Comparison of ENCODE assay signal across 10 cellular contexts in genomic region chr4:61202100-61202637, GRCh38. TPM values are rescaled to one million over a fixed set of nuclear protein-coding genes. Genes with fewer than 3 reads are reported as not detected.
DNase-seq lines count a peak whose midpoint lies in the region; ATAC-seq and TF ChIP-seq lines count a peak whose summit lies in the region.
"Had no signal": no experiment of that assay in that cellular context is flagged by ENCODE, and none has a peak within 500 bp of the region (broad histone marks: within the 10 kb centered on the region; RNA-seq: fewer than 3 reads in every experiment).

No MANE protein-coding gene starts in this region.

- peaks cover 52% of the 10 kb centered on the region for H3K27me3 Mint-ChIP-seq in stimulated activated memory B cell treated with anti-CD40 and anti-IgM and Interleukin-4, amounts not matched to agents 10 μg/mL and 1 μg/mL and 100 μg/mL, for 72 hours

- DNase-seq in SK-N-SH (peak; percentile 60), dorsolateral prefrontal cortex (peak in 8 of 10 donors; percentile 23 to 68 (median 46)), mesenteric fat pad (ENCODE audit: low spot score) (peak; percentile 84), mucosa of gallbladder (ENCODE audit: low spot score) (no peak), HPDE6-E6E7 (ENCODE audit: extremely low spot score) (no peak)

- no peak overlapping the region for H3K4me3 Mint-ChIP-seq in stimulated activated memory B cell treated with anti-CD40 and anti-IgM and Interleukin-4, amounts not matched to agents 10 μg/mL and 1 μg/mL and 100 μg/mL, for 72 hours
- H3K4me3 Mint-ChIP-seq: T-helper 1 cell treated with Interleukin-12 subunit alpha and Interleukin-12 subunit beta and Interleukin-4 antibody, amounts not matched to agents 30 μg/mL and 1 μg/mL, for 36 hours had no signal

- intact Hi-C loops in dorsolateral prefrontal cortex (cut with DNase I): loop anchor here (10.0 kb wide), 2 partner anchors 63 to 73 kb away; no protein-coding TSS in a partner anchor

- no peaks in the 10 kb centered on the region for H3K9me2 ChIP-seq in SK-N-SH

- H4K20me1 ChIP-seq in SK-N-SH (ENCODE audit: insufficient read depth): no peaks in the 10 kb centered on the region

- no peaks in the 10 kb centered on the region for H3K9me3 ChIP-seq in SK-N-SH

- POLR2A ChIA-PET in SK-N-SH (lab: Yijun Ruan, JAX): no interaction called here

- TF ChIP-seq CTCF in SK-N-SH (IDR thresholded peaks at IDR 0.05) (no peak), dorsolateral prefrontal cortex (IDR thresholded peaks at IDR 0.05 in 54 of 56, conservative IDR thresholded peaks at IDR 0.05 in 2 of 56; ENCODE audit: low read depth in 1 of 56, partially characterized antibody in 56 of 56) (peak in 16 of 56 donors; percentile 2 to 42 (median 14))

- no peak overlapping the region for H3K27ac Mint-ChIP-seq in stimulated activated memory B cell treated with anti-CD40 and anti-IgM and Interleukin-4, amounts not matched to agents 10 μg/mL and 1 μg/mL and 100 μg/mL, for 72 hours
- H3K27ac Mint-ChIP-seq: T-helper 1 cell treated with Interleukin-12 subunit alpha and Interleukin-12 subunit beta and Interleukin-4 antibody, amounts not matched to agents 30 μg/mL and 1 μg/mL, for 36 hours had no signal

- TF ChIP-seq RAD21 in SK-N-SH (IDR thresholded peaks at IDR 0.05; ENCODE audit: low read length): no peak

- no peak for TF ChIP-seq EP300 in SK-N-SH (IDR thresholded peaks at IDR 0.05; ENCODE audit: borderline replicate concordance in 1 of 2, low read depth in 1 of 2, low read length in 1 of 2)

- H2AFZ ChIP-seq in SK-N-SH (ENCODE audit: low read depth): no peak overlapping the region

- no peak overlapping the region for H3K9ac ChIP-seq in SK-N-SH

- H3F3A ChIP-seq in SK-N-SH (replicated peaks; ENCODE audit: insufficient read depth): no peaks in the 10 kb centered on the region

- H3K4me1 Mint-ChIP-seq in stimulated activated memory B cell treated with anti-CD40 and anti-IgM and Interleukin-4, amounts not matched to agents 10 μg/mL and 1 μg/mL and 100 μg/mL, for 72 hours: no peaks in the 10 kb centered on the region

- H3K4me1 ChIP-seq in SK-N-SH (ENCODE audit: control insufficient read depth in 1 of 2, insufficient read depth in 2 of 2, low read depth in 1 of 2, low read length in 1 of 2) (peaks cover 0 to 16% of the 10 kb centered on the region in 2 experiments; a peak in 2 of 4 replicates), urinary bladder (ENCODE audit: insufficient read depth) (peaks cover 1% of the 10 kb centered on the region)

- 0% methylated on average over 19 of the region's 40 CpGs for whole genome bisulfite sequencing in SK-N-SH (ENCODE audit: low lambda C conversion rate)
- WGBS in urinary bladder: under 1% methylated on average over 40 of the region's 40 CpGs

- H3K27ac ChIP-seq in SK-N-SH (ENCODE audit: low read depth in 2 of 2, low read length in 1 of 2) (no peak overlapping the region), dorsolateral prefrontal cortex (peak overlapping the region in 58 of 59 donors; percentile 65 to 96 (median 91)), urinary bladder (ENCODE audit: low read depth) (no peak overlapping the region)
- H3K27ac ChIP-seq: C4-2B had no signal

- H3K27me3 ChIP-seq in SK-N-SH (ENCODE audit: insufficient read depth) (peaks cover 40% of the 10 kb centered on the region), dorsolateral prefrontal cortex (peaks cover 0 to 7% (median 0%) of the 10 kb centered on the region in 45 donors)

- no peaks in the 10 kb centered on the region for H3K79me2 ChIP-seq in SK-N-SH (ENCODE audit: insufficient read depth)

- CTCF ChIA-PET in SK-N-SH (lab: Yijun Ruan, JAX): interaction anchor here (1.6 kb wide), 1 partner anchor 15 kb away, joined by 5 read pairs; no protein-coding TSS in a partner anchor

- H3K36me3 Mint-ChIP-seq in stimulated activated memory B cell treated with anti-CD40 and anti-IgM and Interleukin-4, amounts not matched to agents 10 μg/mL and 1 μg/mL and 100 μg/mL, for 72 hours: no peaks in the 10 kb centered on the region

- H3K36me3 ChIP-seq in SK-N-SH (replicated peaks in 1 of 2; ENCODE audit: control insufficient read depth in 1 of 2, insufficient read depth in 2 of 2, low read length in 1 of 2) (no peaks in the 10 kb centered on the region), urinary bladder (ENCODE audit: insufficient read depth) (no peaks in the 10 kb centered on the region)

- no peak overlapping the region for H3K4me2 ChIP-seq in SK-N-SH

- no peaks in the 10 kb centered on the region for H3K9me3 Mint-ChIP-seq in stimulated activated memory B cell treated with anti-CD40 and anti-IgM and Interleukin-4, amounts not matched to agents 10 μg/mL and 1 μg/mL and 100 μg/mL, for 72 hours
- H3K9me3 Mint-ChIP-seq: T-helper 1 cell treated with Interleukin-12 subunit alpha and Interleukin-12 subunit beta and Interleukin-4 antibody, amounts not matched to agents 30 μg/mL and 1 μg/mL, for 36 hours had no signal

- ATAC-seq in SK-N-SH treated with all-trans-retinoic acid at 6 μM for 48 hours: no peak; the same call in 1 of the 3 replicates
- ATAC-seq in stimulated activated memory B cell treated with anti-CD40 and anti-IgM and Interleukin-4, amounts not matched to agents 10 μg/mL and 1 μg/mL and 100 μg/mL, for 72 hours: no peak

- peak overlapping the region in 1 of 2 experiments; percentile 51; a peak in 1 of 4 replicates for H3K4me3 ChIP-seq in SK-N-SH (ENCODE audit: low read depth in 2 of 2, low read length in 1 of 2)
- H3K4me3 ChIP-seq in dorsolateral prefrontal cortex: peak overlapping the region; percentile 51 to 91 (median 80)
- peak overlapping the region; percentile 65 for H3K4me3 ChIP-seq in urinary bladder (ENCODE audit: low read depth, low read length)

TF ChIP-seq in SK-N-SH, 30 proteins besides CTCF, POLR2A, EP300 and RAD21:
- TF ChIP-seq RXRA (IDR thresholded peaks at IDR 0.05; ENCODE audit: borderline replicate concordance, low read depth): no peak
- no peak for TF ChIP-seq TCF12 (IDR thresholded peaks at IDR 0.05)
- TF ChIP-seq JUND (IDR thresholded peaks at IDR 0.05): no peak
- TF ChIP-seq FOXJ3 (CRISPR knock-in tag; IDR thresholded peaks at IDR 0.05): no peak
- no peak for TF ChIP-seq TEAD4 (IDR thresholded peaks at IDR 0.05; ENCODE audit: borderline replicate concordance, insufficient read depth)
- no peak for TF ChIP-seq USF1 (IDR thresholded peaks at IDR 0.05; ENCODE audit: borderline replicate concordance, low read depth)
- no peak for TF ChIP-seq FOXM1 (IDR thresholded peaks at IDR 0.05; ENCODE audit: low read depth)
- no peak for TF ChIP-seq GATA2 (CRISPR knock-in tag; IDR thresholded peaks at IDR 0.05)
- TF ChIP-seq EZH2phosphoT487 (IDR thresholded peaks at IDR 0.05; ENCODE audit: borderline replicate concordance, low read depth): no peak
TF ChIP-seq in SK-N-SH: peak in this region for 0.

TF ChIP-seq in SK-N-SH treated with all-trans-retinoic acid at 6 μM for 48 hours, 23 proteins besides CTCF, POLR2A, EP300 and RAD21 (continues in another document):
- TF ChIP-seq ARNTL (CRISPR knock-in tag; IDR thresholded peaks at IDR 0.05; ENCODE audit: borderline replicate concordance, low read depth) (no peak), BACH2 (CRISPR knock-in tag; IDR thresholded peaks at IDR 0.05; ENCODE audit: borderline replicate concordance) (no peak), CSDC2 (CRISPR knock-in tag; IDR thresholded peaks at IDR 0.05) (no peak), ZNF70 (CRISPR knock-in tag; IDR thresholded peaks at IDR 0.05) (no peak), ZFP3 (CRISPR knock-in tag; IDR thresholded peaks at IDR 0.05) (no peak), RARB (CRISPR knock-in tag; IDR thresholded peaks at IDR 0.05) (no peak), ZNF565 (CRISPR knock-in tag; conservative IDR thresholded peaks at IDR 0.05; ENCODE audit: low read depth) (no peak), TCF4 (CRISPR knock-in tag; IDR thresholded peaks at IDR 0.05; ENCODE audit: borderline replicate concordance) (no peak)
- TF ChIP-seq, protein P1, sequence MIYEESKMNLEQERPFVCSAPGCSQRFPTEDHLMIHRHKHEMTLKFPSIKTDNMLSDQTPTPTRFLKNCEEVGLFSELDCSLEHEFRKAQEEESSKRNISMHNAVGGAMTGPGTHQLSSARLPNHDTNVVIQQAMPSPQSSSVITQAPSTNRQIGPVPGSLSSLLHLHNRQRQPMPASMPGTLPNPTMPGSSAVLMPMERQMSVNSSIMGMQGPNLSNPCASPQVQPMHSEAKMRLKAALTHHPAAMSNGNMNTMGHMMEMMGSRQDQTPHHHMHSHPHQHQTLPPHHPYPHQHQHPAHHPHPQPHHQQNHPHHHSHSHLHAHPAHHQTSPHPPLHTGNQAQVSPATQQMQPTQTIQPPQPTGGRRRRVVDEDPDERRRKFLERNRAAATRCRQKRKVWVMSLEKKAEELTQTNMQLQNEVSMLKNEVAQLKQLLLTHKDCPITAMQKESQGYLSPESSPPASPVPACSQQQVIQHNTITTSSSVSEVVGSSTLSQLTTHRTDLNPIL (CRISPR knock-in tag; IDR thresholded peaks at IDR 0.05; ENCODE audit: low read depth): no peak
- TF ChIP-seq, protein P2, sequence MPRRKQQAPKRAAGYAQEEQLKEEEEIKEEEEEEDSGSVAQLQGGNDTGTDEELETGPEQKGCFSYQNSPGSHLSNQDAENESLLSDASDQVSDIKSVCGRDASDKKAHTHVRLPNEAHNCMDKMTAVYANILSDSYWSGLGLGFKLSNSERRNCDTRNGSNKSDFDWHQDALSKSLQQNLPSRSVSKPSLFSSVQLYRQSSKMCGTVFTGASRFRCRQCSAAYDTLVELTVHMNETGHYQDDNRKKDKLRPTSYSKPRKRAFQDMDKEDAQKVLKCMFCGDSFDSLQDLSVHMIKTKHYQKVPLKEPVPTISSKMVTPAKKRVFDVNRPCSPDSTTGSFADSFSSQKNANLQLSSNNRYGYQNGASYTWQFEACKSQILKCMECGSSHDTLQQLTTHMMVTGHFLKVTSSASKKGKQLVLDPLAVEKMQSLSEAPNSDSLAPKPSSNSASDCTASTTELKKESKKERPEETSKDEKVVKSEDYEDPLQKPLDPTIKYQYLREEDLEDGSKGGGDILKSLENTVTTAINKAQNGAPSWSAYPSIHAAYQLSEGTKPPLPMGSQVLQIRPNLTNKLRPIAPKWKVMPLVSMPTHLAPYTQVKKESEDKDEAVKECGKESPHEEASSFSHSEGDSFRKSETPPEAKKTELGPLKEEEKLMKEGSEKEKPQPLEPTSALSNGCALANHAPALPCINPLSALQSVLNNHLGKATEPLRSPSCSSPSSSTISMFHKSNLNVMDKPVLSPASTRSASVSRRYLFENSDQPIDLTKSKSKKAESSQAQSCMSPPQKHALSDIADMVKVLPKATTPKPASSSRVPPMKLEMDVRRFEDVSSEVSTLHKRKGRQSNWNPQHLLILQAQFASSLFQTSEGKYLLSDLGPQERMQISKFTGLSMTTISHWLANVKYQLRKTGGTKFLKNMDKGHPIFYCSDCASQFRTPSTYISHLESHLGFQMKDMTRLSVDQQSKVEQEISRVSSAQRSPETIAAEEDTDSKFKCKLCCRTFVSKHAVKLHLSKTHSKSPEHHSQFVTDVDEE (CRISPR knock-in tag; IDR thresholded peaks at IDR 0.05): no peak

RNA-seq across cellular contexts. Expression of gene ADGRL3, which starts 2.0 kb away (rescaled TPM):
- polyA plus RNA-seq in SK-N-SH (2012; rRNA removed): 0.02 and 0.03 TPM in 2 replicates
- 0.03 TPM in 2 replicates for polyA plus RNA-seq in SK-N-SH (2012; cell fraction: cytosol; rRNA removed)
- polyA plus RNA-seq in SK-N-SH (2012; cell fraction: nucleus; rRNA removed): 0.01 TPM in 1 of 2 replicates, not detected in the other
- total RNA-seq in dorsolateral prefrontal cortex: 100 to 1,000 TPM in 96 of 120 experiments, 10 to 100 TPM in 24; 52.6 to 148 (median 110) TPM
- 5.9 TPM for total RNA-seq in mesenteric fat pad
- total RNA-seq in urinary bladder: 70.1 TPM
- polyA plus RNA-seq in urinary bladder: 3.1 TPM
- 3.5 TPM for total RNA-seq in mucosa of gallbladder

Comparison
In these comparisons a context has a peak if more than half of its experiments do, and no peak if none do; other contexts are left out.
1. DNase-seq: peak in SK-N-SH (single experiment), dorsolateral prefrontal cortex (8 of 10) and mesenteric fat pad (single experiment); none in mucosa of gallbladder (single experiment) and HPDE6-E6E7 (single experiment).
2. H3K27ac ChIP-seq: peak in dorsolateral prefrontal cortex (58 of 59); none in SK-N-SH (0 of 2) and urinary bladder (single experiment).